In the genomic region with DNA sequence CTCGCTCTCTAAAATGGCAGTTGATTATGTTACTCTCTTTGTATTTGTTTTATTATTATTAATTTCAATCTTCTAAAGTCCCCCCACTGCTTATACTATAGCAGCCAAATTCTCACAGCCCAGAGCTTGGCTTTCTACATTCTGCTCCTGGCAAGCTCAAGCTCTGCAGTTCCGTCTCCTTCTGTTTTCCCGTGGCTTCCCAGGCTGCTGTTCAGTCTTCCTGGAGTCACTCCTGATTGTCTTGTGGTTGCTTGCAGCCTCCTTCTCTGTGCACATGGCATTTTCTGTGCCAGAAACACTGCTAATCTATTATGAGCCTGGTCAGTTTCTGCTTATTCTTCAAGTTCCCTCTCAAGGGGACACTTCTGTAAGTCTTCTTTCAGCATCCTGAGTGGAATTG, we compare ENCODE assay signal across 24 cellular contexts.
A peak's percentile ranks its signal among the peaks of the same experiment; 100 is the strongest.
DNase-seq lines count a peak whose midpoint lies in the region; ATAC-seq and TF ChIP-seq lines count a peak whose summit lies in the region.
"Had no signal": no experiment of that assay in that cellular context is flagged by ENCODE, and none has a peak within 500 bp of the region (broad histone marks: within the 10 kb centered on the region; RNA-seq: fewer than 3 reads in every experiment).

No MANE protein-coding gene starts in this region.

- no peak overlapping the region for H3K27ac ChIP-seq in GM23248
- H3K27ac ChIP-seq in mesenchymal stem cell (ENCODE audit: low read length, poor library complexity, severe bottlenecking) = no peak overlapping the region
- H3K27ac ChIP-seq: left lung, upper lobe of right lung had no signal

- no peak overlapping the region for H3K4ac ChIP-seq in mesenchymal stem cell (ENCODE audit: low read depth in 1 of 2, low read length in 2 of 2)

- H3K27me3 Mint-ChIP-seq in chondrocyte (ENCODE audit: low read depth) = no peaks in the 10 kb centered on the region
- H3K27me3 Mint-ChIP-seq: brain had no signal

- in situ Hi-C loops in GM23248 (cut with MboI) = no loop called here

- DNase-seq in AG20443 (ENCODE audit: low spot score) (peak; percentile 25), GM23248 (peak; percentile 16), chondrocyte (ENCODE audit: low spot score) (no peak), mesenchymal stem cell (peak; percentile 24), GF-D8 (lab: John Stamatoyannopoulos, UW) (no peak), posterior cingulate gyrus (no peak)
- DNase-seq: activated CD4-positive, alpha-beta T cell treated with anti-CD3 and anti-CD28 coated beads, Interleukin-2, amount 50 U/mL, for 48 hours; activated T-cell treated with anti-CD3 and anti-CD28 coated beads, Interleukin-2, amount 50 U/mL, for 72 hours; C1 segment of cervical spinal cord; cerebellar nuclear complex; COR-L47; GDM1; naive thymus-derived CD8-positive, alpha-beta T cell; NCI-H1092; NCI-H1694; SK-N-SH; stimulated activated naive CD8-positive, alpha-beta T cell treated with anti-CD3 and anti-CD28 coated beads, Interleukin-15, Interleukin-2, amounts not matched to agents 100 U/mL and 50 U/mL, for 24 hours; upper lobe of right lung had no signal

- H3K4me3 Mint-ChIP-seq in chondrocyte (ENCODE audit: unreplicated experiment) = no peak overlapping the region
- H3K4me3 Mint-ChIP-seq: activated T-cell treated with anti-CD3 and anti-CD28 coated beads, Interleukin-2, amount 50 U/mL, for 72 hours; brain; mesothelial cell of epicardium; naive thymus-derived CD8-positive, alpha-beta T cell had no signal

- H2BK12ac ChIP-seq in mesenchymal stem cell (ENCODE audit: low read length in 2 of 2) = peak overlapping the region in 1 of 2 experiments; percentile 15

- no peaks in the 10 kb centered on the region for H3K36me3 Mint-ChIP-seq in chondrocyte (ENCODE audit: low read depth)
- H3K36me3 Mint-ChIP-seq: brain had no signal

- H2BK5ac ChIP-seq in mesenchymal stem cell (ENCODE audit: low read depth, low read length, poor library complexity, severe bottlenecking) = no peak overlapping the region

- peak overlapping the region; percentile 8 for H3K27ac Mint-ChIP-seq in chondrocyte (ENCODE audit: unreplicated experiment)
- H3K27ac Mint-ChIP-seq: activated T-cell treated with anti-CD3 and anti-CD28 coated beads, Interleukin-2, amount 50 U/mL, for 72 hours; mesothelial cell of epicardium; naive thymus-derived CD8-positive, alpha-beta T cell had no signal

- no peak overlapping the region for H2BK120ac ChIP-seq in mesenchymal stem cell (ENCODE audit: low read depth, low read length)

- ATAC-seq in GM21529 (IDR thresholded peaks at IDR 0.05; ENCODE audit: unreplicated experiment) = no peak
- ATAC-seq in HG02610 (IDR thresholded peaks at IDR 0.05; ENCODE audit: unreplicated experiment) = no peak
- ATAC-seq: activated T-cell treated with anti-CD3 and anti-CD28 coated beads, Interleukin-2, amount 50 U/mL, for 72 hours; left lung; naive thymus-derived CD8-positive, alpha-beta T cell; stimulated activated naive CD8-positive, alpha-beta T cell treated with anti-CD3 and anti-CD28 coated beads, Interleukin-15, Interleukin-2, amounts not matched to agents 100 U/mL and 50 U/mL, for 24 hours; upper lobe of right lung had no signal

- H3K9ac ChIP-seq in GM23248 (no peak overlapping the region), mesenchymal stem cell (ENCODE audit: low read length) (no peak overlapping the region)
- H3K9ac ChIP-seq: SK-N-SH had no signal

- H2AK5ac ChIP-seq in mesenchymal stem cell (ENCODE audit: low read length, severe bottlenecking) = peak overlapping the region; percentile 58

- WGBS in GM23248 (ENCODE audit: low coverage in 1 of 2, low lambda C conversion rate in 2 of 2, missing lambda C conversion rate in 2 of 2), 2 experiments = 72 to 82% methylated on average over 3 of the region's 3 CpGs
- WGBS in mesenchymal stem cell = 87% methylated on average over 2 of the region's 3 CpGs

- peaks cover 26% of the 10 kb centered on the region for H3F3A ChIP-seq in GM23248 (ENCODE audit: insufficient read depth)

- peaks cover 42% of the 10 kb centered on the region for H3K4me1 Mint-ChIP-seq in chondrocyte (ENCODE audit: low read depth)
- H3K4me1 Mint-ChIP-seq: brain; naive thymus-derived CD8-positive, alpha-beta T cell had no signal

- H3K4me3 ChIP-seq in GM23248 (no peak overlapping the region), mesenchymal stem cell (ENCODE audit: insufficient read depth in 1 of 2, low read depth in 1 of 2, low read length in 2 of 2) (no peak overlapping the region)
- H3K4me3 ChIP-seq: left lung, skin epidermis, upper lobe of right lung had no signal

- no peaks in the 10 kb centered on the region for H3K27me3 ChIP-seq in GM23248 (replicated peaks; ENCODE audit: insufficient read depth)
- no peaks in the 10 kb centered on the region for H3K27me3 ChIP-seq in mesenchymal stem cell (ENCODE audit: control insufficient read depth in 1 of 2, insufficient read depth in 1 of 2, low read length in 2 of 2)
- H3K27me3 ChIP-seq: left lung, upper lobe of right lung had no signal

- no peak overlapping the region for H2BK15ac ChIP-seq in mesenchymal stem cell (ENCODE audit: low read depth, poor library complexity, severe bottlenecking)

- H3K9me3 Mint-ChIP-seq in chondrocyte (ENCODE audit: low read depth) = peaks cover 3% of the 10 kb centered on the region

- H3K18ac ChIP-seq in mesenchymal stem cell (ENCODE audit: low read depth in 1 of 2, low read length in 2 of 2) = no peak overlapping the region

- H3K23ac ChIP-seq in mesenchymal stem cell (ENCODE audit: low read length in 2 of 2) = no peak overlapping the region

- no peak overlapping the region for H4K8ac ChIP-seq in mesenchymal stem cell (ENCODE audit: low read length)

- H2AFZ ChIP-seq in GM23248 (no peak overlapping the region), mesenchymal stem cell (ENCODE audit: low read depth, low read length) (no peak overlapping the region)

- H4K20me1 ChIP-seq in GM23248 (ENCODE audit: insufficient read depth) = no peaks in the 10 kb centered on the region

- H3K9me2 ChIP-seq in GM23248 (ENCODE audit: insufficient read depth) = no peaks in the 10 kb centered on the region
- H3K9me2 ChIP-seq: SK-N-SH had no signal

- H3K4me1 ChIP-seq in GM23248 (ENCODE audit: insufficient read depth) = peaks cover 37% of the 10 kb centered on the region
- H3K4me1 ChIP-seq in mesenchymal stem cell (ENCODE audit: control insufficient read depth, insufficient read depth, low read depth, low read length) = peaks cover 3% of the 10 kb centered on the region
- H3K4me1 ChIP-seq: left lung, upper lobe of right lung had no signal

- H3K9me3 ChIP-seq in GM23248 (ENCODE audit: low read depth) (no peaks in the 10 kb centered on the region), mesenchymal stem cell (ENCODE audit: control insufficient read depth, low read length) (no peaks in the 10 kb centered on the region)
- H3K9me3 ChIP-seq: SK-N-SH, upper lobe of right lung had no signal

- H3K79me2 ChIP-seq in GM23248 (ENCODE audit: insufficient read depth) = no peaks in the 10 kb centered on the region

- H3K4me2 ChIP-seq in GM23248 (ENCODE audit: unreplicated experiment) (no peak overlapping the region), mesenchymal stem cell (ENCODE audit: low read length, poor library complexity, severe bottlenecking) (no peak overlapping the region)
- H3K4me2 ChIP-seq: SK-N-SH had no signal

- intact Hi-C loops in posterior cingulate gyrus (cut with DNase I) = no loop called here

- TF ChIP-seq CTCF in chondrocyte (IDR thresholded peaks at IDR 0.05) = no peak

- H3K79me1 ChIP-seq in mesenchymal stem cell (replicated peaks; ENCODE audit: low read length, poor library complexity, severe bottlenecking) = no peaks in the 10 kb centered on the region

- H3K14ac ChIP-seq in mesenchymal stem cell (ENCODE audit: low read length in 2 of 2) = no peak overlapping the region

- H3K36me3 ChIP-seq in GM23248 (ENCODE audit: low read depth) (no peaks in the 10 kb centered on the region), mesenchymal stem cell (ENCODE audit: control insufficient read depth in 1 of 2, insufficient read depth in 2 of 2, low read depth in 1 of 2, low read length in 2 of 2) (no peaks in the 10 kb centered on the region)
- H3K36me3 ChIP-seq: left lung, upper lobe of right lung had no signal

- no peak overlapping the region for H4K91ac ChIP-seq in mesenchymal stem cell (ENCODE audit: low read length)

Comparison
In these comparisons a context has a peak if more than half of its experiments do, and no peak if none do; other contexts are left out.
1. DNase-seq: peak in AG20443 (single experiment), GM23248 (single experiment) and mesenchymal stem cell (single experiment); none in chondrocyte (single experiment), GF-D8 (single experiment) and posterior cingulate gyrus (0 of 10).